Comparison of ENCODE assay signal across 8 cellular contexts in genomic region chr4:107721436-107722090, GRCh38. TPM values are rescaled to one million over a fixed set of nuclear protein-coding genes. Genes with fewer than 3 reads are reported as not detected.
DNase-seq lines count a peak whose midpoint lies in the region; ATAC-seq and TF ChIP-seq lines count a peak whose summit lies in the region.

No MANE protein-coding gene starts in this region.

- no peaks in the 10 kb centered on the region for H3K36me3 ChIP-seq in GM23248 (ENCODE audit: low read depth)
- no peaks in the 10 kb centered on the region for H3K36me3 ChIP-seq in body of pancreas (replicated peaks in 1 of 2; ENCODE audit: insufficient read depth in 1 of 2, low read depth in 2 of 2)

- no peak for ATAC-seq in body of pancreas

- H3K79me2 ChIP-seq in GM23248 (ENCODE audit: insufficient read depth): peaks cover 30% of the 10 kb centered on the region

- intact Hi-C loops in body of pancreas (cut with DNase I): no loop called here

- DNase-seq in GM23248 (no peak), coronary artery (ENCODE audit: low spot score) (no peak), nephron progenitor cell (peak; percentile 46), DMS53 (lab: John Stamatoyannopoulos, UW) (no peak), body of pancreas (no peak), AG08396 (ENCODE audit: low spot score) (no peak), T1000 (lab: John Stamatoyannopoulos, UW) (no peak)
- peak; percentile 20 for DNase-seq in activated CD4-positive, CD25-positive, alpha-beta regulatory T cell treated with anti-CD3 and anti-CD28 coated beads, Interleukin-2, amount 50 U/mL, for 16 hours (ENCODE audit: low read depth, low spot score)

- H3K27ac ChIP-seq in GM23248 (no peak overlapping the region), coronary artery (no peak overlapping the region), body of pancreas (peak overlapping the region in 1 of 4 donors; percentile 92)

- in situ Hi-C loops in GM23248 (cut with MboI): no loop called here

- no peak for TF ChIP-seq POLR2A in body of pancreas (IDR thresholded peaks at IDR 0.05)

- H3K4me3 ChIP-seq in GM23248 (peak overlapping the region; percentile 89), coronary artery (peak overlapping the region; percentile 100), body of pancreas (no peak overlapping the region)

- 36 to 42% methylated on average over 9 of the region's 9 CpGs for WGBS in GM23248 (ENCODE audit: low coverage in 1 of 2, low lambda C conversion rate in 2 of 2, missing lambda C conversion rate in 2 of 2), 2 experiments
- WGBS in body of pancreas, 2 donors: 57 to 82% methylated on average over 9 of the region's 9 CpGs

- peak overlapping the region; percentile 81 for H3K4me2 ChIP-seq in GM23248 (ENCODE audit: unreplicated experiment)

- peak overlapping the region; percentile 98 for H3K4me3 Mint-ChIP-seq in nephron progenitor cell

- peak overlapping the region; percentile 95 for H2AFZ ChIP-seq in GM23248

- peaks cover 36% of the 10 kb centered on the region for H3K4me1 Mint-ChIP-seq in nephron progenitor cell

- peak overlapping the region; percentile 79; the same call in 1 of the 2 replicates for H3K9ac ChIP-seq in GM23248

- no peaks in the 10 kb centered on the region for H3K4me1 ChIP-seq in GM23248 (ENCODE audit: insufficient read depth)
- peaks cover 23% of the 10 kb centered on the region for H3K4me1 ChIP-seq in body of pancreas

- no peaks in the 10 kb centered on the region for H4K20me1 ChIP-seq in GM23248 (ENCODE audit: insufficient read depth)

- H3K27ac Mint-ChIP-seq in nephron progenitor cell: no peak overlapping the region

- TF ChIP-seq CTCF in coronary artery (IDR thresholded peaks at IDR 0.05): no peak
- TF ChIP-seq CTCF in nephron progenitor cell (IDR thresholded peaks at IDR 0.05): no peak
- no peak for TF ChIP-seq CTCF in body of pancreas (IDR thresholded peaks at IDR 0.05)

- no peaks in the 10 kb centered on the region for H3K27me3 ChIP-seq in GM23248 (replicated peaks; ENCODE audit: insufficient read depth)
- H3K27me3 ChIP-seq in body of pancreas: no peaks in the 10 kb centered on the region

- peaks cover 3% of the 10 kb centered on the region for H3K9me3 Mint-ChIP-seq in nephron progenitor cell

- no peaks in the 10 kb centered on the region for H3K27me3 Mint-ChIP-seq in nephron progenitor cell (ENCODE audit: low read depth, poor library complexity)

- H3K9me3 ChIP-seq in GM23248 (ENCODE audit: low read depth) (no peaks in the 10 kb centered on the region), body of pancreas (no peaks in the 10 kb centered on the region)

- no peaks in the 10 kb centered on the region for H3K36me3 Mint-ChIP-seq in nephron progenitor cell (ENCODE audit: low read depth)

- H3K9me2 ChIP-seq in GM23248 (ENCODE audit: insufficient read depth): no peaks in the 10 kb centered on the region

- peaks cover 14% of the 10 kb centered on the region for H3F3A ChIP-seq in GM23248 (ENCODE audit: insufficient read depth)

RNA-seq across cellular contexts. Expression of gene PAPSS1, which starts 1.5 kb away (rescaled TPM):
- total RNA-seq in GM23248 (2014; rRNA removed; shearing (Covaris generic)): 66.8 and 69.6 TPM in 2 replicates
- polyA plus RNA-seq in GM23248 (2016; fragmentation: Nextera tagmentation; extraction: Ambion mirVana): 65.9 and 69.9 TPM in 2 replicates
- 10 to 100 TPM; 15.8 to 42.3 TPM for total RNA-seq in body of pancreas

Comparison
In these comparisons a context has a peak if more than half of its experiments do, and no peak if none do; other contexts are left out.
1. DNase-seq: peak in activated CD4-positive, CD25-positive, alpha-beta regulatory T cell treated with anti-CD3 and anti-CD28 coated beads, Interleukin-2, amount 50 U/mL, for 16 hours (single experiment) and nephron progenitor cell (single experiment); none in GM23248 (single experiment), coronary artery (single experiment), DMS53 (single experiment), body of pancreas (0 of 4), AG08396 (single experiment) and T1000 (single experiment).
2. H3K4me3 ChIP-seq: peak in GM23248 (single experiment) and coronary artery (single experiment); none in body of pancreas (0 of 2).